ENCODE assay signal across 1 cellular context in the genomic region with DNA sequence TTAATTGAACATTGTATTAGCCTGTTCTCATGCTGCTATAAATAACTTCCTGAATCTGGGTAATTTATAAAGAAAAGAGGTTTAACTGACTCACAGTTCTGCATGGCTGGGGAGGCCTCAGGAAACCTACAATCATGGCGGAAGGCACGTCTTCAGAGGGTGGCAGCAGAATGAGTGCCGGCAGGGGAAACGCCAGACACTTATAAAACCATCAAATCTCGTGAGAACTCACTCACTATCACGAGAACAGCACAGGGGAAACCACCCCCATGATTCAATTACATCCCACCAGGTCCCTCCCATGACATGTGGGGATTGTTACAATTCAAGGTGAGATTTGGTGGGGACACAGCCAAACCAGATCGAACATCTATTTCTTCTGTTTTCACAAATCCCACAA.
A peak's percentile ranks its signal among the peaks of the same experiment; 100 is the strongest.
TF ChIP-seq lines count a peak whose summit lies in the region.

No MANE protein-coding gene starts in this region.

TF ChIP-seq in K562, 482 proteins besides CTCF, POLR2A, EP300 and RAD21:
- peak; percentile 73 for TF ChIP-seq CHD2 (IDR thresholded peaks at IDR 0.05; ENCODE audit: low read depth, low read length)
